ENCODE assay signal across 1 cellular context in the genomic region with DNA sequence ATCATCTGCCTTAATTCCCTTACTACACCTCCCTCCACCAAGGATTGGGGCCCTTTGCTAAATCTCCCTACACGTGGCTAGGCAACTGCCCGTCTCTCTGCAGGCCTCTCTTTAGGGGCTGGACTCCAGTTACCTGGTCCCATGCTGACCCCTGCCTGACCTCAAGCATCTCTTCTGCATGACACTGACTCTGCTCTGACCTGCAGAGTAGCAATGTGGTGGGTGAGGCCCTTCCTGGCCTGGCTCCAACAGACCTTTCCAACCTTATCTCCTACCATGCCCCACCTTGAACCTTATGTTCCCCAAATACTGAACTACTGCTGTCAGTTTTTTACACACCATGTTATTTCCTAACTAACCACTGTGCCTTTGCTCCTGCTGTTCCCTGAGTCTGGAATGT.
TF ChIP-seq lines count a peak whose summit lies in the region.

No MANE protein-coding gene starts in this region.

TF ChIP-seq in WTC11, 78 proteins besides CTCF, POLR2A, EP300 and RAD21 (continued from another document):
- TF ChIP-seq, protein P1, sequence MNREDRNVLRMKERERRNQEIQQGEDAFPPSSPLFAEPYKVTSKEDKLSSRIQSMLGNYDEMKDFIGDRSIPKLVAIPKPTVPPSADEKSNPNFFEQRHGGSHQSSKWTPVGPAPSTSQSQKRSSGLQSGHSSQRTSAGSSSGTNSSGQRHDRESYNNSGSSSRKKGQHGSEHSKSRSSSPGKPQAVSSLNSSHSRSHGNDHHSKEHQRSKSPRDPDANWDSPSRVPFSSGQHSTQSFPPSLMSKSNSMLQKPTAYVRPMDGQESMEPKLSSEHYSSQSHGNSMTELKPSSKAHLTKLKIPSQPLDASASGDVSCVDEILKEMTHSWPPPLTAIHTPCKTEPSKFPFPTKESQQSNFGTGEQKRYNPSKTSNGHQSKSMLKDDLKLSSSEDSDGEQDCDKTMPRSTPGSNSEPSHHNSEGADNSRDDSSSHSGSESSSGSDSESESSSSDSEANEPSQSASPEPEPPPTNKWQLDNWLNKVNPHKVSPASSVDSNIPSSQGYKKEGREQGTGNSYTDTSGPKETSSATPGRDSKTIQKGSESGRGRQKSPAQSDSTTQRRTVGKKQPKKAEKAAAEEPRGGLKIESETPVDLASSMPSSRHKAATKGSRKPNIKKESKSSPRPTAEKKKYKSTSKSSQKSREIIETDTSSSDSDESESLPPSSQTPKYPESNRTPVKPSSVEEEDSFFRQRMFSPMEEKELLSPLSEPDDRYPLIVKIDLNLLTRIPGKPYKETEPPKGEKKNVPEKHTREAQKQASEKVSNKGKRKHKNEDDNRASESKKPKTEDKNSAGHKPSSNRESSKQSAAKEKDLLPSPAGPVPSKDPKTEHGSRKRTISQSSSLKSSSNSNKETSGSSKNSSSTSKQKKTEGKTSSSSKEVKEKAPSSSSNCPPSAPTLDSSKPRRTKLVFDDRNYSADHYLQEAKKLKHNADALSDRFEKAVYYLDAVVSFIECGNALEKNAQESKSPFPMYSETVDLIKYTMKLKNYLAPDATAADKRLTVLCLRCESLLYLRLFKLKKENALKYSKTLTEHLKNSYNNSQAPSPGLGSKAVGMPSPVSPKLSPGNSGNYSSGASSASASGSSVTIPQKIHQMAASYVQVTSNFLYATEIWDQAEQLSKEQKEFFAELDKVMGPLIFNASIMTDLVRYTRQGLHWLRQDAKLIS (CRISPR knock-in tag; IDR thresholded peaks at IDR 0.05; ENCODE audit: borderline replicate concordance) = no peak
- TF ChIP-seq ZMAT4 (CRISPR knock-in tag; IDR thresholded peaks at IDR 0.05) = no peak
- no peak for TF ChIP-seq TCF7 (CRISPR knock-in tag; IDR thresholded peaks at IDR 0.05; ENCODE audit: low read depth)
- no peak for TF ChIP-seq JUN (CRISPR knock-in tag; IDR thresholded peaks at IDR 0.05)
- TF ChIP-seq KAT7 (CRISPR knock-in tag; IDR thresholded peaks at IDR 0.05; ENCODE audit: borderline replicate concordance) = no peak
- no peak for TF ChIP-seq MLX (CRISPR knock-in tag; IDR thresholded peaks at IDR 0.05)
- TF ChIP-seq SOX15 (CRISPR knock-in tag; IDR thresholded peaks at IDR 0.05) = no peak
- TF ChIP-seq USF2 (CRISPR knock-in tag; IDR thresholded peaks at IDR 0.05) = no peak
- TF ChIP-seq ATF1 (CRISPR knock-in tag; IDR thresholded peaks at IDR 0.05) = no peak
- no peak for TF ChIP-seq ESRRA (CRISPR knock-in tag; IDR thresholded peaks at IDR 0.05; ENCODE audit: borderline replicate concordance)
- TF ChIP-seq, protein P2, sequence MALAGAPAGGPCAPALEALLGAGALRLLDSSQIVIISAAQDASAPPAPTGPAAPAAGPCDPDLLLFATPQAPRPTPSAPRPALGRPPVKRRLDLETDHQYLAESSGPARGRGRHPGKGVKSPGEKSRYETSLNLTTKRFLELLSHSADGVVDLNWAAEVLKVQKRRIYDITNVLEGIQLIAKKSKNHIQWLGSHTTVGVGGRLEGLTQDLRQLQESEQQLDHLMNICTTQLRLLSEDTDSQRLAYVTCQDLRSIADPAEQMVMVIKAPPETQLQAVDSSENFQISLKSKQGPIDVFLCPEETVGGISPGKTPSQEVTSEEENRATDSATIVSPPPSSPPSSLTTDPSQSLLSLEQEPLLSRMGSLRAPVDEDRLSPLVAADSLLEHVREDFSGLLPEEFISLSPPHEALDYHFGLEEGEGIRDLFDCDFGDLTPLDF (CRISPR knock-in tag; IDR thresholded peaks at IDR 0.05) = no peak
